Comparison of ENCODE assay signal across 9 cellular contexts in genomic region chr17:18490016-18490415, GRCh38. TPM values are rescaled to one million over a fixed set of nuclear protein-coding genes. Genes with fewer than 3 reads are reported as not detected.
"Had no signal": no experiment of that assay in that cellular context is flagged by ENCODE, and none has a peak within 500 bp of the region (broad histone marks: within the 10 kb centered on the region; RNA-seq: fewer than 3 reads in every experiment).

No MANE protein-coding gene starts in this region.

RNA-seq across cellular contexts. Expression of gene LGALS9C, which starts 13.4 kb away (rescaled TPM):
- total RNA-seq: OCI-LY7, PC-3, Right ventricle myocardium inferior, Right ventricle myocardium superior, RPMI7951, SJCRH30, SJSA1, SK-MEL-5 had no signal
- polyA plus RNA-seq: SK-N-SH had no signal
